ENCODE assay signal across 9 cellular contexts in genomic region chrX:97039363-97040029, GRCh38.
DNase-seq lines count a peak whose midpoint lies in the region; ATAC-seq and TF ChIP-seq lines count a peak whose summit lies in the region.
"Had no signal": no experiment of that assay in that cellular context is flagged by ENCODE, and none has a peak within 500 bp of the region (broad histone marks: within the 10 kb centered on the region; RNA-seq: fewer than 3 reads in every experiment).

No MANE protein-coding gene starts in this region.

- H3K27ac Mint-ChIP-seq in activated CD4-positive, alpha-beta T cell treated with anti-CD3 and anti-CD28 coated beads, Interleukin-2, amount 10 ng/mL, durations not matched to agents 24 days and 14 days = peak overlapping the region; percentile 43
- H3K27ac Mint-ChIP-seq in mesothelial cell of epicardium (peak overlapping the region; percentile 84), glutamatergic neuron (ENCODE audit: unreplicated experiment) (no peak overlapping the region)
- no peak overlapping the region for H3K27ac Mint-ChIP-seq in CD8-positive, alpha-beta T cell

- peaks cover 8% of the 10 kb centered on the region for H3K4me1 Mint-ChIP-seq in activated CD4-positive, alpha-beta T cell treated with anti-CD3 and anti-CD28 coated beads, Interleukin-2, amount 10 ng/mL, durations not matched to agents 24 days and 14 days
- H3K4me1 Mint-ChIP-seq in mesothelial cell of epicardium (peaks cover 35% of the 10 kb centered on the region), glutamatergic neuron (ENCODE audit: low read depth, unreplicated experiment) (no peaks in the 10 kb centered on the region)
- peaks cover 2% of the 10 kb centered on the region for H3K4me1 Mint-ChIP-seq in CD8-positive, alpha-beta T cell (ENCODE audit: low read depth)

- no peaks in the 10 kb centered on the region for H3K27me3 Mint-ChIP-seq in activated CD4-positive, alpha-beta T cell treated with anti-CD3 and anti-CD28 coated beads, Interleukin-2, amount 10 ng/mL, durations not matched to agents 24 days and 14 days
- no peaks in the 10 kb centered on the region for H3K27me3 Mint-ChIP-seq in mesothelial cell of epicardium (ENCODE audit: low read depth)
- H3K27me3 Mint-ChIP-seq in CD8-positive, alpha-beta T cell (ENCODE audit: low read depth) = no peaks in the 10 kb centered on the region
- H3K27me3 Mint-ChIP-seq in glutamatergic neuron (ENCODE audit: unreplicated experiment) = peaks cover 1% of the 10 kb centered on the region

- POLR2A ChIA-PET in CD8-positive, alpha-beta T cell (lab: Charles Lee) = no interaction called here

- peak overlapping the region; percentile 89 for H3K27ac ChIP-seq in OCI-LY3 (ENCODE audit: low read length)
- H3K27ac ChIP-seq in CD8-positive, alpha-beta T cell (ENCODE audit: low read depth, low read length) = no peak overlapping the region
- H3K27ac ChIP-seq: SJCRH30 had no signal

- H2AFZ ChIP-seq in OCI-LY3 (ENCODE audit: low read depth, low read length) = no peak overlapping the region

- H3K4me1 ChIP-seq in OCI-LY3 (ENCODE audit: low read length) = peaks cover 24% of the 10 kb centered on the region
- no peaks in the 10 kb centered on the region for H3K4me1 ChIP-seq in CD8-positive, alpha-beta T cell (ENCODE audit: insufficient read depth, low read length)
- H3K4me1 ChIP-seq: SJCRH30 had no signal

- no peak for TF ChIP-seq CTCF in OCI-LY3 (IDR thresholded peaks at IDR 0.05; ENCODE audit: low read depth, low read length)
- TF ChIP-seq CTCF in mesothelial cell of epicardium (IDR thresholded peaks at IDR 0.05; ENCODE audit: unreplicated experiment) = no peak
- no peak for TF ChIP-seq CTCF in CD8-positive, alpha-beta T cell (IDR thresholded peaks at IDR 0.05)
- TF ChIP-seq CTCF in glutamatergic neuron (IDR thresholded peaks at IDR 0.05; ENCODE audit: partially characterized antibody, unreplicated experiment) = no peak

- CTCF ChIA-PET in CD8-positive, alpha-beta T cell (lab: Charles Lee) = no interaction called here

- DNase-seq in activated CD4-positive, alpha-beta T cell treated with anti-CD3 and anti-CD28 coated beads, Interleukin-2, amount 10 ng/mL, durations not matched to agents 24 days and 14 days = no peak
- no peak for DNase-seq in activated CD4-positive, alpha-beta T cell treated with anti-CD3 and anti-CD28 coated beads, Interleukin-2, amount 50 U/mL, for 1 hour
- DNase-seq in mesothelial cell of epicardium (ENCODE audit: low spot score in 2 of 2, unreplicated experiment in 2 of 2) (peak; percentile 24 to 51), glutamatergic neuron (no peak), DMS153 (lab: John Stamatoyannopoulos, UW) (no peak)
- no peak for DNase-seq in CD8-positive, alpha-beta T cell

- no peaks in the 10 kb centered on the region for H3K79me2 ChIP-seq in OCI-LY3 (ENCODE audit: low read length)

- no peaks in the 10 kb centered on the region for H3K36me3 Mint-ChIP-seq in activated CD4-positive, alpha-beta T cell treated with anti-CD3 and anti-CD28 coated beads, Interleukin-2, amount 10 ng/mL, durations not matched to agents 24 days and 14 days (ENCODE audit: low read depth)
- H3K36me3 Mint-ChIP-seq in mesothelial cell of epicardium (no peaks in the 10 kb centered on the region), glutamatergic neuron (ENCODE audit: unreplicated experiment) (no peaks in the 10 kb centered on the region)
- no peaks in the 10 kb centered on the region for H3K36me3 Mint-ChIP-seq in CD8-positive, alpha-beta T cell

- H3K4me3 ChIP-seq in OCI-LY3 (ENCODE audit: low read length) = peak overlapping the region; percentile 49
- H3K4me3 ChIP-seq in CD8-positive, alpha-beta T cell (ENCODE audit: low read depth, low read length) = no peak overlapping the region
- H3K4me3 ChIP-seq: SJCRH30 had no signal

- no peaks in the 10 kb centered on the region for H3K36me3 ChIP-seq in OCI-LY3 (replicated peaks; ENCODE audit: low read depth, low read length)
- H3K36me3 ChIP-seq in CD8-positive, alpha-beta T cell (ENCODE audit: insufficient read depth, low read length) = no peaks in the 10 kb centered on the region
- H3K36me3 ChIP-seq: SJCRH30 had no signal

- peak overlapping the region; percentile 48 for H3K9ac ChIP-seq in OCI-LY3 (ENCODE audit: low read length)

- H3K4me3 Mint-ChIP-seq in activated CD4-positive, alpha-beta T cell treated with anti-CD3 and anti-CD28 coated beads, Interleukin-2, amount 10 ng/mL, durations not matched to agents 24 days and 14 days = no peak overlapping the region
- no peak overlapping the region for H3K4me3 Mint-ChIP-seq in mesothelial cell of epicardium
- H3K4me3 Mint-ChIP-seq in CD8-positive, alpha-beta T cell = no peak overlapping the region
- H3K4me3 Mint-ChIP-seq in glutamatergic neuron (ENCODE audit: unreplicated experiment) = no peak overlapping the region

- no peaks in the 10 kb centered on the region for H3K9me3 Mint-ChIP-seq in activated CD4-positive, alpha-beta T cell treated with anti-CD3 and anti-CD28 coated beads, Interleukin-2, amount 10 ng/mL, durations not matched to agents 24 days and 14 days
- H3K9me3 Mint-ChIP-seq in mesothelial cell of epicardium (peaks cover 6% of the 10 kb centered on the region), glutamatergic neuron (ENCODE audit: unreplicated experiment) (no peaks in the 10 kb centered on the region)
- no peaks in the 10 kb centered on the region for H3K9me3 Mint-ChIP-seq in CD8-positive, alpha-beta T cell

- ATAC-seq in HG02763 (IDR thresholded peaks at IDR 0.05; ENCODE audit: unreplicated experiment) = peak; percentile 79
- ATAC-seq in CD8-positive, alpha-beta T cell = no peak

- intact Hi-C loops in activated CD4-positive, alpha-beta T cell treated with anti-CD3 and anti-CD28 coated beads, Interleukin-2, amount 10 ng/mL, durations not matched to agents 24 days and 14 days (cut with micrococcal nuclease) = loop anchor here (2.0 to 10.0 kb wide), 2 partner anchors 355 to 359 kb away; partner anchors contain the start of gene DIAPH2
- intact Hi-C loops in CD8-positive, alpha-beta T cell (cut with DNase I, micrococcal nuclease) = no loop called here

- no peaks in the 10 kb centered on the region for H4K20me1 ChIP-seq in OCI-LY3 (ENCODE audit: insufficient read depth, low read length)

- 0 out of 2 replicates have a peak, but pooled peaks cover 4% of the 10 kb centered on the region for H3K9me3 ChIP-seq in OCI-LY3 (ENCODE audit: insufficient read depth, low read length)
- H3K9me3 ChIP-seq in CD8-positive, alpha-beta T cell (ENCODE audit: low read length) = no peaks in the 10 kb centered on the region
- H3K9me3 ChIP-seq: SJCRH30 had no signal

- peak overlapping the region; percentile 73 for H3K4me2 ChIP-seq in OCI-LY3 (ENCODE audit: low read length)

- no peaks in the 10 kb centered on the region for H3K27me3 ChIP-seq in OCI-LY3 (ENCODE audit: low read depth, low read length)
- no peaks in the 10 kb centered on the region for H3K27me3 ChIP-seq in CD8-positive, alpha-beta T cell (ENCODE audit: insufficient read depth, low read length)
- H3K27me3 ChIP-seq: SJCRH30 had no signal

Comparison
In these comparisons a context has a peak if more than half of its experiments do, and no peak if none do; other contexts are left out.
1. DNase-seq: peak in mesothelial cell of epicardium (2 of 2); none in activated CD4-positive, alpha-beta T cell treated with anti-CD3 and anti-CD28 coated beads, Interleukin-2, amount 10 ng/mL, durations not matched to agents 24 days and 14 days (single experiment), activated CD4-positive, alpha-beta T cell treated with anti-CD3 and anti-CD28 coated beads, Interleukin-2, amount 50 U/mL, for 1 hour (single experiment), CD8-positive, alpha-beta T cell (0 of 7), glutamatergic neuron (single experiment) and DMS153 (single experiment).
2. H3K27ac Mint-ChIP-seq: peak in activated CD4-positive, alpha-beta T cell treated with anti-CD3 and anti-CD28 coated beads, Interleukin-2, amount 10 ng/mL, durations not matched to agents 24 days and 14 days (single experiment) and mesothelial cell of epicardium (single experiment); none in CD8-positive, alpha-beta T cell (single experiment) and glutamatergic neuron (single experiment).